In genomic region chr19:19444694-19445155, GRCh38 we compare ENCODE assay signal across 8 cellular contexts. TPM values are rescaled to one million over a fixed set of nuclear protein-coding genes. Genes with fewer than 3 reads are reported as not detected.
DNase-seq lines count a peak whose midpoint lies in the region; ATAC-seq and TF ChIP-seq lines count a peak whose summit lies in the region.

No MANE protein-coding gene starts in this region.

- CTCF ChIA-PET in activated CD8-positive, alpha-beta memory T cell treated with anti-CD3 and anti-CD28 coated beads, Interleukin-2, amount 10 ng/mL, durations not matched to agents 7 days and 5 days (lab: Charles Lee): interaction anchor here (0.6 to 5.9 kb wide), 5 partner anchors 18 to 68 kb away, joined by 3 to 36 read pairs (median 4); no protein-coding TSS in a partner anchor

- intact Hi-C loops in stomach (cut with DNase I; ENCODE audit: low total_unique reads): no loop called here

- peaks cover 0 to 4% (median 0%) of the 10 kb centered on the region in 4 donors for H3K36me3 ChIP-seq in stomach

- H3K4me1 Mint-ChIP-seq in activated CD8-positive, alpha-beta memory T cell treated with anti-CD3 and anti-CD28 coated beads, Interleukin-2, amount 10 ng/mL, durations not matched to agents 7 days and 5 days: peaks cover 64% of the 10 kb centered on the region

- 47 to 59% (median 47%) methylated on average over 2 to 3 of the region's 3 CpGs for WGBS in stomach, 5 donors

- no peaks in the 10 kb centered on the region for H3K27me3 ChIP-seq in stomach

- H3K27ac ChIP-seq in stomach: peak overlapping the region; percentile 5 to 74 (median 55)

- no peaks in the 10 kb centered on the region for H3K27me3 Mint-ChIP-seq in activated CD8-positive, alpha-beta memory T cell treated with anti-CD3 and anti-CD28 coated beads, Interleukin-2, amount 10 ng/mL, durations not matched to agents 7 days and 5 days

- TF ChIP-seq POLR2A in stomach (IDR thresholded peaks at IDR 0.05): no peak

- peaks cover 3% of the 10 kb centered on the region for H3K9me3 Mint-ChIP-seq in activated CD8-positive, alpha-beta memory T cell treated with anti-CD3 and anti-CD28 coated beads, Interleukin-2, amount 10 ng/mL, durations not matched to agents 7 days and 5 days (ENCODE audit: low read depth)

- H3K9me3 ChIP-seq in stomach: no peaks in the 10 kb centered on the region

- H3K4me3 ChIP-seq in fibroblast of villous mesenchyme (ENCODE audit: low read depth, low read length) (no peak overlapping the region), stomach (no peak overlapping the region)

- H3K4me3 Mint-ChIP-seq in activated CD8-positive, alpha-beta memory T cell treated with anti-CD3 and anti-CD28 coated beads, Interleukin-2, amount 10 ng/mL, durations not matched to agents 7 days and 5 days: peak overlapping the region; percentile 28

- DNase-seq in activated CD8-positive, alpha-beta memory T cell treated with anti-CD3 and anti-CD28 coated beads, Interleukin-2, amount 10 ng/mL, durations not matched to agents 7 days and 5 days: peak; percentile 68
- DNase-seq in activated CD8-positive, alpha-beta memory T cell treated with anti-CD3 and anti-CD28 coated beads for 24 hours: no peak
- DNase-seq in SKM-1 treated with dmso at 0.1 percent for 144 hours (lab: John Stamatoyannopoulos, UW; ENCODE audit: unreplicated experiment) (peak; percentile 35), fibroblast of villous mesenchyme (ENCODE audit: low read depth) (peak; percentile 43), stomach (peak; percentile 56)

- peak; percentile 50 for ATAC-seq in activated CD8-positive, alpha-beta memory T cell treated with anti-CD3 and anti-CD28 coated beads, Interleukin-2, amount 10 ng/mL, durations not matched to agents 7 days and 5 days
- ATAC-seq in GM18861 (IDR thresholded peaks at IDR 0.05; ENCODE audit: unreplicated experiment): no peak
- ATAC-seq in GM18907 (IDR thresholded peaks at IDR 0.05; ENCODE audit: unreplicated experiment): no peak
- no peak for ATAC-seq in HG03095 (IDR thresholded peaks at IDR 0.05; ENCODE audit: unreplicated experiment)

- TF ChIP-seq CTCF in fibroblast of villous mesenchyme (IDR thresholded peaks at IDR 0.05; ENCODE audit: insufficient read depth, low read depth, low read length) (no peak), stomach (IDR thresholded peaks at IDR 0.05) (no peak)

- TF ChIP-seq EP300 in stomach (IDR thresholded peaks at IDR 0.05): no peak

- H3K4me1 ChIP-seq in stomach: peaks cover 23 to 69% (median 51%) of the 10 kb centered on the region in 4 donors

- H3K36me3 Mint-ChIP-seq in activated CD8-positive, alpha-beta memory T cell treated with anti-CD3 and anti-CD28 coated beads, Interleukin-2, amount 10 ng/mL, durations not matched to agents 7 days and 5 days: peaks cover 24% of the 10 kb centered on the region

- H3K27ac Mint-ChIP-seq in activated CD8-positive, alpha-beta memory T cell treated with anti-CD3 and anti-CD28 coated beads, Interleukin-2, amount 10 ng/mL, durations not matched to agents 7 days and 5 days: peak overlapping the region; percentile 86

RNA-seq across cellular contexts. Expression of gene GATAD2A, which starts 39.2 kb away (rescaled TPM):
- 100 to 1,000 TPM; 159 to 161 TPM for total RNA-seq in activated CD8-positive, alpha-beta memory T cell treated with anti-CD3 and anti-CD28 coated beads, Interleukin-2, amount 10 ng/mL, durations not matched to agents 7 days and 5 days
- 44.5 and 57.0 TPM in 2 replicates for total RNA-seq in fibroblast of villous mesenchyme
- total RNA-seq in stomach: 100 to 1,000 TPM in 1 of 5 donors, 10 to 100 TPM in 3, 1 to 10 TPM in 1; 9.3 to 119 (median 27.2) TPM
- 10 to 100 TPM; 10.1 to 21.4 (median 17.9) TPM for polyA plus RNA-seq in stomach
